1 cellular context compared by ENCODE assay signal in genomic region chr16:24844101-24845030, GRCh38.
TF ChIP-seq lines count a peak whose summit lies in the region.

No MANE protein-coding gene starts in this region.

TF ChIP-seq in K562, 482 proteins besides CTCF, POLR2A, EP300 and RAD21 (continued from another document and continues in another):
- TF ChIP-seq ATF6 (CRISPR knock-in tag; IDR thresholded peaks at IDR 0.05) (no peak), STAT6 (CRISPR knock-in tag; IDR thresholded peaks at IDR 0.05) (0 out of 2 replicates have a peak, but pooled peaks have one; percentile 21), ZFP36 (IDR thresholded peaks at IDR 0.05; ENCODE audit: low read depth, low read length, partially characterized antibody) (no peak), CC2D1A (IDR thresholded peaks at IDR 0.05) (no peak), NUFIP1 (IDR thresholded peaks at IDR 0.05; ENCODE audit: partially characterized antibody) (no peak), ESRRB (CRISPR knock-in tag; IDR thresholded peaks at IDR 0.05; ENCODE audit: borderline replicate concordance) (no peak), ZEB2 (IDR thresholded peaks at IDR 0.05) (peak; percentile 98), CHCHD3 (CRISPR knock-in tag; IDR thresholded peaks at IDR 0.05) (no peak), JUND (IDR thresholded peaks at IDR 0.05; ENCODE audit: borderline replicate concordance, low read depth, low read length) (peak; percentile 100), JUND (tag; IDR thresholded peaks at IDR 0.05; ENCODE audit: borderline replicate concordance, low read depth, low read length) (peak; percentile 99), BMI1 (IDR thresholded peaks at IDR 0.05; ENCODE audit: low read length) (no peak), DNMT1 (IDR thresholded peaks at IDR 0.05) (no peak), BRD9 (IDR thresholded peaks at IDR 0.05; ENCODE audit: low read depth, partially characterized antibody) (no peak), E2F5 (CRISPR knock-in tag; IDR thresholded peaks at IDR 0.05) (no peak), ZSCAN29 (IDR thresholded peaks at IDR 0.05) (no peak), HNRNPUL1 (IDR thresholded peaks at IDR 0.05; ENCODE audit: low read length) (no peak), ZBTB26 (CRISPR knock-in tag; IDR thresholded peaks at IDR 0.05) (no peak), SIN3A (IDR thresholded peaks at IDR 0.05; ENCODE audit: borderline replicate concordance in 2 of 2, control insufficient read depth in 1 of 2, low read depth in 2 of 2, low read length in 2 of 2) (no peak), GABPA (tag; conservative IDR thresholded peaks at IDR 0.05; ENCODE audit: low read depth) (no peak), ZNF764 (CRISPR knock-in tag; IDR thresholded peaks at IDR 0.05; ENCODE audit: low read depth) (no peak), HEY1 (CRISPR knock-in tag; IDR thresholded peaks at IDR 0.05; ENCODE audit: borderline replicate concordance) (no peak), BACH1 (tag; IDR thresholded peaks at IDR 0.05) (peak; percentile 78), FOXO4 (CRISPR knock-in tag; IDR thresholded peaks at IDR 0.05) (no peak), NFRKB (IDR thresholded peaks at IDR 0.05; ENCODE audit: low read depth) (no peak), POLR2H (tag; IDR thresholded peaks at IDR 0.05; ENCODE audit: low read depth) (no peak), SMAD1 (IDR thresholded peaks at IDR 0.05; ENCODE audit: low read depth, low read length, partially characterized antibody) (no peak), NKRF (IDR thresholded peaks at IDR 0.05; ENCODE audit: borderline replicate concordance) (no peak), CHD7 (IDR thresholded peaks at IDR 0.05; ENCODE audit: low read depth, low read length) (no peak), RNF219 (CRISPR knock-in tag; IDR thresholded peaks at IDR 0.05) (no peak)
